In genomic region chr12:11795192-11795909, GRCh38 we compare ENCODE assay signal across 10 cellular contexts.
DNase-seq lines count a peak whose midpoint lies in the region; FAIRE-seq and TF ChIP-seq lines count a peak whose summit lies in the region.
"Had no signal": no experiment of that assay in that cellular context is flagged by ENCODE, and none has a peak within 500 bp of the region (broad histone marks: within the 10 kb centered on the region; RNA-seq: fewer than 3 reads in every experiment).

No MANE protein-coding gene starts in this region.

- TF ChIP-seq CTCF in coronary artery (IDR thresholded peaks at IDR 0.05) (no peak), neural progenitor cell (IDR thresholded peaks at IDR 0.05) (no peak)

- H2AFZ ChIP-seq in ACC112 (ENCODE audit: low read length, unreplicated experiment) = peak overlapping the region; percentile 12
- no peak overlapping the region for H2AFZ ChIP-seq in neural progenitor cell (replicated peaks)

- no peaks in the 10 kb centered on the region for H3K79me2 ChIP-seq in ACC112 (ENCODE audit: control insufficient read depth, insufficient read depth, low read length, unreplicated experiment)
- H3K79me2 ChIP-seq in neural progenitor cell (ENCODE audit: low read depth) = no peaks in the 10 kb centered on the region

- no peaks in the 10 kb centered on the region for H3F3A ChIP-seq in neural progenitor cell (ENCODE audit: low read depth)

- H3K4me1 ChIP-seq in ACC112 (ENCODE audit: control insufficient read depth, insufficient read depth, low read length, unreplicated experiment) = peaks cover 43% of the 10 kb centered on the region
- H3K4me1 ChIP-seq in neural progenitor cell = peaks cover 25% of the 10 kb centered on the region

- no peak overlapping the region for H3K4me3 Mint-ChIP-seq in neural progenitor cell

- no peaks in the 10 kb centered on the region for H4K20me1 ChIP-seq in neural progenitor cell (ENCODE audit: low read depth)

- peaks cover 8% of the 10 kb centered on the region for H3K36me3 Mint-ChIP-seq in neural progenitor cell

- H3K4me1 Mint-ChIP-seq in neural progenitor cell = peaks cover 31% of the 10 kb centered on the region

- H3K27ac Mint-ChIP-seq in neural progenitor cell = no peak overlapping the region

- H3K36me3 ChIP-seq in ACC112 (ENCODE audit: insufficient read depth, low read length) (no peaks in the 10 kb centered on the region; the same call in 1 of the 2 replicates), neural progenitor cell (no peaks in the 10 kb centered on the region)
- H3K36me3 ChIP-seq: prostate gland had no signal

- H3K9ac ChIP-seq in neural progenitor cell = no peak overlapping the region

- H3K27ac ChIP-seq in ACC112 (ENCODE audit: low read depth, low read length) = peak overlapping the region; percentile 81
- peak overlapping the region; percentile 67 for H3K27ac ChIP-seq in coronary artery
- no peak overlapping the region for H3K27ac ChIP-seq in neural progenitor cell

- H3K9me3 Mint-ChIP-seq in neural progenitor cell = peaks cover 2% of the 10 kb centered on the region

- H3K4me2 ChIP-seq in neural progenitor cell = peak overlapping the region; percentile 28

- H3K4me3 ChIP-seq in ACC112 (ENCODE audit: low read depth, low read length) = 0 out of 2 replicates have a peak overlapping the region, but pooled peaks have one; percentile 14
- no peak overlapping the region for H3K4me3 ChIP-seq in coronary artery
- no peak overlapping the region for H3K4me3 ChIP-seq in neural progenitor cell
- H3K4me3 ChIP-seq: prostate gland had no signal

- no peaks in the 10 kb centered on the region for H3K9me3 ChIP-seq in neural progenitor cell (ENCODE audit: low read depth)
- H3K9me3 ChIP-seq: prostate gland had no signal

- FAIRE-seq in frontal cortex (lab: Jason Lieb, UNC) = no peak

- no peaks in the 10 kb centered on the region for H3K27me3 Mint-ChIP-seq in neural progenitor cell (ENCODE audit: insufficient read depth, low read depth)

- peak; percentile 66 for DNase-seq in NCI-H2029 (lab: John Stamatoyannopoulos, UW)
- DNase-seq in coronary artery (ENCODE audit: low spot score) = no peak
- no peak for DNase-seq in neural progenitor cell (ENCODE audit: low spot score)
- DNase-seq in NCI-H748 (lab: John Stamatoyannopoulos, UW; ENCODE audit: unreplicated experiment) = no peak
- no peak for DNase-seq in activated naive CD4-positive, alpha-beta T cell treated with Interleukin-2 at 50 U/mL for 16 hours
- no peak for DNase-seq in frontal cortex (ENCODE audit: low spot score in 2 of 2)
- no peak for DNase-seq in SIG-M5 treated with dmso at 0.1 percent for 504 hours (lab: John Stamatoyannopoulos, UW; ENCODE audit: unreplicated experiment)
- DNase-seq: GF-D8 had no signal

- H3K27me3 ChIP-seq in ACC112 (ENCODE audit: insufficient read depth, low read length) (no peaks in the 10 kb centered on the region), neural progenitor cell (no peaks in the 10 kb centered on the region)
